In genomic region chr5:95334900-95335538, GRCh38 we compare ENCODE assay signal across 9 cellular contexts. TPM values are rescaled to one million over a fixed set of nuclear protein-coding genes. Genes with fewer than 3 reads are reported as not detected.
"Had no signal": no experiment of that assay in that cellular context is flagged by ENCODE, and none has a peak within 500 bp of the region (broad histone marks: within the 10 kb centered on the region; RNA-seq: fewer than 3 reads in every experiment).

No MANE protein-coding gene starts in this region.

- DNase-seq: GM23248, GOT3, H7, IMR-90, KBM-7 had no signal

- H3K4me3 ChIP-seq: GM23248, HAP-1 had no signal

- H3K27ac ChIP-seq: GM23248, KMS-11 had no signal

- H2AFZ ChIP-seq: GM23248 had no signal

- H3K4me1 ChIP-seq: HAP-1 had no signal

- H3K4me2 ChIP-seq: KMS-11 had no signal

- H3K36me3 ChIP-seq: HAP-1 had no signal

- ATAC-seq: HCT116 had no signal

- H3K9me3 ChIP-seq: HAP-1 had no signal

- H3K9ac ChIP-seq: GM23248, KMS-11 had no signal

RNA-seq across cellular contexts. Expression of gene MCTP1, which starts 50.1 kb away (rescaled TPM):
- total RNA-seq: GM23248, IMR-90 had no signal

RNA-seq across cellular contexts. Expression of gene FAM81B, which starts 56.1 kb away (rescaled TPM):
- total RNA-seq: GM23248, H7, HT-29, IMR-90 had no signal
- polyA plus RNA-seq: GM23248, IMR-90 had no signal
